ENCODE assay signal across 3 cellular contexts in the genomic region with DNA sequence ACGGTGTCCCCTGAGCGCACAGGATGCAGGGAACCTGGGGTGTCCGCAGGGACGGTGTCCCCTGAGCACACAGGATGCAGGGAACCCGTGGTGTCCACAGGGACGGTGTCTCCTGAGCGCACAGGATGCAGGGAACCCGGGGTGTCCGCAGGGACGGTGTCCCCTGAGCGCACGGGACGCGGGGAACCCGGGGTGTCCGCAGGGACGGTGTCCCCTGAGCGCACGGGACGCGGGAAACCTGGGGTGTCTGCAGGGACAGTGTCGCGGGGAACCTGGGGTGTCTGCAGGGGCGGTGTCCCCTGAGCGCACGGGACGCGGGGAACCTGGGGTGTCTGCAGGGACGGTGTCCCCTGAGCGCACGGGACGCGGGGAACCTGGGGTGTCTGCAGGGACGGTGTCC. TPM values are rescaled to one million over a fixed set of nuclear protein-coding genes. Genes with fewer than 3 reads are reported as not detected.
"Had no signal": no experiment of that assay in that cellular context is flagged by ENCODE, and none has a peak within 500 bp of the region (broad histone marks: within the 10 kb centered on the region; RNA-seq: fewer than 3 reads in every experiment).

No MANE protein-coding gene starts in this region.

RNA-seq across cellular contexts. Expression of a gene that starts 47.6 kb away (rescaled TPM):
- total RNA-seq: M059J, MCF 10A, NCI-H460 had no signal
